ENCODE assay signal across 9 cellular contexts in the genomic region with DNA sequence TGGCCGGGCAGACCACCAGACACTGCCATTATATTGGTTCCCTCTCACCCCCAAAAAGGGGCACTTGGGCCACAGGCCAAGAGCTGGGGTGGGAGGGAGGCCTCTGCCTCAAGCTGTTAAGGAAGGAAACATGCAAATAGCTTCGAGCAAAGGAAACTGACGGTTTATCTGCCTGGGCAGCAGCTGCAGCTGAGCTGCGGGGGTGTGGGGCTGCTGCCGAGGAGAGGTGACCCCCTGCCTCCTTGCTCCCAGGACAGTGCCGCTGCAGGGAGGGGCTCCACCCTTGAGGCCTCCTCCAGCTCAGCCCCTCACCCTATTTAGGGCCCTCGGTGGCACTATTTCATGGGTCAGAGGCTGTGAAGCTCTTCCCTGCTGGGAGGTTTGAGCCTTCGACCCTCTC. TPM values are rescaled to one million over a fixed set of nuclear protein-coding genes. Genes with fewer than 3 reads are reported as not detected.
DNase-seq lines count a peak whose midpoint lies in the region; ATAC-seq and TF ChIP-seq lines count a peak whose summit lies in the region.
"Had no signal": no experiment of that assay in that cellular context is flagged by ENCODE, and none has a peak within 500 bp of the region (broad histone marks: within the 10 kb centered on the region; RNA-seq: fewer than 3 reads in every experiment).

No MANE protein-coding gene starts in this region.

- H3K27me3 ChIP-seq in SJCRH30 = no peaks in the 10 kb centered on the region
- no peaks in the 10 kb centered on the region for H3K27me3 ChIP-seq in muscle layer of duodenum (ENCODE audit: low read depth, low read length)
- H3K27me3 ChIP-seq in prostate gland (replicated peaks; ENCODE audit: insufficient read depth) = no peaks in the 10 kb centered on the region
- H3K27me3 ChIP-seq: SJSA1 had no signal

- TF ChIP-seq POLR2A in prostate gland (IDR thresholded peaks at IDR 0.05) = no peak

- TF ChIP-seq CTCF in GM12865 (IDR thresholded peaks at IDR 0.05; ENCODE audit: insufficient read depth, low read depth, low read length, missing control alignments) (no peak), prostate gland (IDR thresholded peaks at IDR 0.05) (no peak)

- H3K4me3 ChIP-seq in GM12865 (ENCODE audit: low read depth, low read length) = peak overlapping the region; percentile 62
- H3K4me3 ChIP-seq in SJCRH30 = peak overlapping the region; percentile 50
- H3K4me3 ChIP-seq in muscle layer of duodenum (ENCODE audit: low read depth in 1 of 2, low read length in 2 of 2) = peak overlapping the region; percentile 45 to 53
- no peak overlapping the region for H3K4me3 ChIP-seq in prostate gland
- H3K4me3 ChIP-seq: SJSA1 had no signal

- peak; percentile 33 for ATAC-seq in GM21576 (IDR thresholded peaks at IDR 0.05; ENCODE audit: unreplicated experiment)

- intact Hi-C loops in prostate gland (cut with DNase I) = no loop called here

- H3K27ac ChIP-seq in SJCRH30 (peak overlapping the region; percentile 72), muscle layer of duodenum (ENCODE audit: low read length) (peak overlapping the region; percentile 74), prostate gland (no peak overlapping the region)
- H3K27ac ChIP-seq: SJSA1 had no signal

- DNase-seq in GM12865 (ENCODE audit: low read depth) (peak; percentile 69), SJCRH30 (no peak), NCI-H446 treated with DMSO at 0.1 percent for 48 hours (lab: John Stamatoyannopoulos, UW) (no peak), T-helper 1 cell (no peak), prostate gland (ENCODE audit: low spot score) (no peak)
- DNase-seq in NK-92 treated with Interleukin-12 subunit alpha and Interleukin-12 subunit beta, amount 100 ng/mL, for 24 hours (lab: John Stamatoyannopoulos, UW) = no peak

- 51% methylated on average over 8 of the region's 8 CpGs for WGBS in prostate gland

- H3K36me3 ChIP-seq in SJCRH30 = peaks cover 16% of the 10 kb centered on the region
- peaks cover 18 to 48% of the 10 kb centered on the region in 2 donors for H3K36me3 ChIP-seq in muscle layer of duodenum (ENCODE audit: control insufficient read depth in 1 of 2, insufficient read depth in 2 of 2, low read length in 2 of 2)
- peaks cover 5 to 17% of the 10 kb centered on the region in 2 donors for H3K36me3 ChIP-seq in prostate gland

- H3K9me3 ChIP-seq in SJCRH30 (replicated peaks) (no peaks in the 10 kb centered on the region), muscle layer of duodenum (ENCODE audit: control insufficient read depth in 1 of 2, low read length in 2 of 2) (no peaks in the 10 kb centered on the region), prostate gland (no peaks in the 10 kb centered on the region)
- H3K9me3 ChIP-seq: SJSA1 had no signal

- peaks cover 16% of the 10 kb centered on the region; the same call in 1 of the 2 replicates for H3K4me1 ChIP-seq in SJCRH30
- no peaks in the 10 kb centered on the region for H3K4me1 ChIP-seq in muscle layer of duodenum (ENCODE audit: control insufficient read depth in 1 of 2, insufficient read depth in 2 of 2, low read length in 2 of 2)
- H3K4me1 ChIP-seq in prostate gland (replicated peaks) = no peaks in the 10 kb centered on the region
- H3K4me1 ChIP-seq: SJSA1 had no signal

RNA-seq across cellular contexts. Expression of a gene that starts 0.8 kb away (rescaled TPM):
- total RNA-seq in SJCRH30 (2014; rRNA removed; shearing (Covaris generic)) = 3.0 and 6.2 TPM in 2 replicates
- 10 to 100 TPM in 1 of 2 donors, 1 to 10 TPM in 1; 5.0 to 10.4 TPM for total RNA-seq in prostate gland

RNA-seq across cellular contexts. Expression of a gene that starts 7.9 kb away (rescaled TPM):
- 68.5 and 76.8 TPM in 2 replicates for total RNA-seq in SJCRH30 (2014; rRNA removed; shearing (Covaris generic))
- total RNA-seq in prostate gland = 100 to 1,000 TPM; 126 to 139 TPM

RNA-seq across cellular contexts. Expression of a gene that starts 11.4 kb away (rescaled TPM):
- total RNA-seq in SJCRH30 (2014; rRNA removed; shearing (Covaris generic)) = 58.4 and 68.5 TPM in 2 replicates
- total RNA-seq in prostate gland = 100 to 1,000 TPM; 155 to 235 TPM

RNA-seq across cellular contexts. Expression of a gene that starts 35.4 kb away (rescaled TPM):
- 239 and 265 TPM in 2 replicates for total RNA-seq in SJCRH30 (2014; rRNA removed; shearing (Covaris generic))
- 10 to 100 TPM; 33.1 to 65.1 TPM for total RNA-seq in prostate gland

RNA-seq across cellular contexts. Expression of a gene that starts 45.5 kb away (rescaled TPM):
- total RNA-seq in SJCRH30 (2014; rRNA removed; shearing (Covaris generic)) = 30.8 and 33.8 TPM in 2 replicates
- 100 to 1,000 TPM in 1 of 2 donors, 10 to 100 TPM in 1; 59.6 to 112 TPM for total RNA-seq in prostate gland

Comparison
In these comparisons a context has a peak if more than half of its experiments do, and no peak if none do; other contexts are left out.
1. H3K4me3 ChIP-seq: peak in GM12865 (single experiment), SJCRH30 (single experiment) and muscle layer of duodenum (2 of 2); none in prostate gland (0 of 2).
2. H3K27ac ChIP-seq: peak in SJCRH30 (single experiment) and muscle layer of duodenum (single experiment); none in prostate gland (0 of 2).